In genomic region chr2:171244970-171245782, GRCh38 we compare ENCODE assay signal across 16 cellular contexts.
DNase-seq lines count a peak whose midpoint lies in the region; ATAC-seq and TF ChIP-seq lines count a peak whose summit lies in the region.
"Had no signal": no experiment of that assay in that cellular context is flagged by ENCODE, and none has a peak within 500 bp of the region (broad histone marks: within the 10 kb centered on the region; RNA-seq: fewer than 3 reads in every experiment).

No MANE protein-coding gene starts in this region.

- H3K9me3 Mint-ChIP-seq in activated CD8-positive, alpha-beta T cell treated with anti-CD3 and anti-CD28 coated beads for 36 hours: peaks cover 16% of the 10 kb centered on the region
- no peaks in the 10 kb centered on the region for H3K9me3 Mint-ChIP-seq in natural killer cell

- H3K79me2 ChIP-seq in HCT116 (ENCODE audit: insufficient read depth, low read length): no peaks in the 10 kb centered on the region

- H3K36me3 Mint-ChIP-seq in activated CD8-positive, alpha-beta T cell treated with anti-CD3 and anti-CD28 coated beads for 36 hours (ENCODE audit: low read depth): peaks cover 6% of the 10 kb centered on the region
- no peaks in the 10 kb centered on the region for H3K36me3 Mint-ChIP-seq in natural killer cell
- H3K36me3 Mint-ChIP-seq: CD8-positive, alpha-beta T cell had no signal

- no peaks in the 10 kb centered on the region for H3K36me3 ChIP-seq in HCT116 (ENCODE audit: control insufficient read depth in 1 of 2, insufficient read depth in 2 of 2, low read length in 2 of 2)
- no peaks in the 10 kb centered on the region for H3K36me3 ChIP-seq in tibial nerve
- H3K36me3 ChIP-seq in testis (ENCODE audit: low read depth, missing control alignments): no peaks in the 10 kb centered on the region
- H3K36me3 ChIP-seq: suprapubic skin had no signal

- no peak overlapping the region for H2AFZ ChIP-seq in HCT116 (ENCODE audit: low read depth, low read length, poor library complexity, severe bottlenecking)

- no peak for TF ChIP-seq EP300 in tibial nerve (IDR thresholded peaks at IDR 0.05)

- H3K4me3 ChIP-seq in AG04450 (ENCODE audit: low read depth, low read length) (no peak overlapping the region), HCT116 (replicated peaks in 1 of 2; ENCODE audit: low read depth in 1 of 2, low read length in 2 of 2) (no peak overlapping the region), foreskin fibroblast (ENCODE audit: low read depth in 1 of 2, low read length in 2 of 2) (no peak overlapping the region), tibial nerve (no peak overlapping the region), testis (no peak overlapping the region)
- H3K4me3 ChIP-seq: suprapubic skin had no signal

- H3K27ac Mint-ChIP-seq in activated CD8-positive, alpha-beta T cell treated with anti-CD3 and anti-CD28 coated beads for 36 hours: no peak overlapping the region
- H3K27ac Mint-ChIP-seq in natural killer cell: no peak overlapping the region
- H3K27ac Mint-ChIP-seq: activated CD8-positive, alpha-beta memory T cell treated with anti-CD3 and anti-CD28 coated beads, Interleukin-2, amount 10 ng/mL, durations not matched to agents 7 days and 5 days; CD8-positive, alpha-beta T cell had no signal

- WGBS in tibial nerve, 2 donors: 95 to 97% methylated on average over 2 of the region's 2 CpGs
- WGBS in testis, 2 donors: 90 to 94% methylated on average over 2 of the region's 2 CpGs

- H3K4me1 ChIP-seq in HCT116 (ENCODE audit: control insufficient read depth in 1 of 2, insufficient read depth in 2 of 2, low read length in 2 of 2): no peaks in the 10 kb centered on the region
- no peaks in the 10 kb centered on the region for H3K4me1 ChIP-seq in tibial nerve
- no peaks in the 10 kb centered on the region for H3K4me1 ChIP-seq in testis
- H3K4me1 ChIP-seq: suprapubic skin had no signal

- DNase-seq in AG04450 (ENCODE audit: low read depth, low spot score) (no peak), HCT116 (ENCODE audit: low read depth, low spot score) (no peak), foreskin fibroblast (peak; percentile 35 to 73), tibial nerve (ENCODE audit: low spot score in 2 of 2) (no peak), natural killer cell (no peak), testis (no peak)
- peak; percentile 10 for DNase-seq in activated CD8-positive, alpha-beta T cell treated with anti-CD3 and anti-CD28 coated beads for 36 hours
- DNase-seq: activated CD8-positive, alpha-beta memory T cell treated with anti-CD3 and anti-CD28 coated beads, Interleukin-2, amount 10 ng/mL, durations not matched to agents 7 days and 5 days; anterior cingulate cortex; CD8-positive, alpha-beta T cell; foreskin melanocyte; left cardiac atrium; NCI-H2029; stimulated activated CD4-positive, alpha-beta T cell treated with anti-CD3 and anti-CD28 coated beads, Interleukin-4, amount 100 ng/mL, for 4 hours had no signal

- TF ChIP-seq RAD21 in HCT116 (IDR thresholded peaks at IDR 0.05; ENCODE audit: low read depth): peak; percentile 52; the same call in 1 of the 2 replicates

- intact Hi-C loops in HCT116 (cut with micrococcal nuclease): no loop called here
- intact Hi-C loops in activated CD8-positive, alpha-beta T cell treated with anti-CD3 and anti-CD28 coated beads for 36 hours (cut with micrococcal nuclease): loop anchor here (10.0 kb wide), 1 partner anchor 270 kb away; no protein-coding TSS in a partner anchor
- intact Hi-C loops in natural killer cell (cut with micrococcal nuclease): loop anchor here (10.0 kb wide), 1 partner anchor 270 kb away; no protein-coding TSS in a partner anchor
- intact Hi-C loops in testis (cut with DNase I; ENCODE audit: low total_unique reads): no loop called here

- no peak overlapping the region for H3K9ac ChIP-seq in HCT116 (ENCODE audit: low read length)

- no peak overlapping the region for H3K4me3 Mint-ChIP-seq in activated CD8-positive, alpha-beta T cell treated with anti-CD3 and anti-CD28 coated beads for 36 hours
- H3K4me3 Mint-ChIP-seq in natural killer cell: no peak overlapping the region
- H3K4me3 Mint-ChIP-seq: activated CD8-positive, alpha-beta memory T cell treated with anti-CD3 and anti-CD28 coated beads, Interleukin-2, amount 10 ng/mL, durations not matched to agents 7 days and 5 days; CD8-positive, alpha-beta T cell had no signal

- H3K27me3 Mint-ChIP-seq in activated CD8-positive, alpha-beta T cell treated with anti-CD3 and anti-CD28 coated beads for 36 hours: no peaks in the 10 kb centered on the region
- peaks cover 6 to 8% of the 10 kb centered on the region in 2 donors for H3K27me3 Mint-ChIP-seq in natural killer cell (ENCODE audit: low read depth in 2 of 2)
- H3K27me3 Mint-ChIP-seq: activated CD8-positive, alpha-beta memory T cell treated with anti-CD3 and anti-CD28 coated beads, Interleukin-2, amount 10 ng/mL, durations not matched to agents 7 days and 5 days had no signal

- H3K9me3 ChIP-seq in AG04450 (ENCODE audit: control insufficient read depth, insufficient read depth, low read length) (peaks cover 14% of the 10 kb centered on the region; the same call in 1 of the 2 replicates), HCT116 (ENCODE audit: control insufficient read depth in 1 of 2, insufficient read depth in 1 of 2, low read depth in 1 of 2, low read length in 2 of 2) (peaks cover 5% of the 10 kb centered on the region in 2 experiments; a peak in 1 of 4 replicates), tibial nerve (peaks cover 0 to 12% (median 0%) of the 10 kb centered on the region in 4 donors), testis (no peaks in the 10 kb centered on the region)

- no peaks in the 10 kb centered on the region for H4K20me1 ChIP-seq in HCT116 (ENCODE audit: insufficient read depth)

- no peak for TF ChIP-seq POLR2A in HCT116 (IDR thresholded peaks at IDR 0.05; ENCODE audit: borderline replicate concordance, extremely low read depth, insufficient read depth, insufficient read length)
- no peak for TF ChIP-seq POLR2A in tibial nerve (IDR thresholded peaks at IDR 0.05)
- TF ChIP-seq POLR2A in testis (IDR thresholded peaks at IDR 0.05): no peak

- TF ChIP-seq CTCF in AG04450 (IDR thresholded peaks at IDR 0.05; ENCODE audit: low read depth, low read length): no peak
- TF ChIP-seq CTCF in HCT116 (IDR thresholded peaks at IDR 0.05 in 2 of 3, conservative IDR thresholded peaks at IDR 0.05 in 1 of 3; ENCODE audit: borderline replicate concordance in 1 of 3, insufficient read depth in 1 of 3, low read depth in 2 of 3, low read length in 2 of 3): no peak
- no peak for TF ChIP-seq CTCF in activated CD8-positive, alpha-beta T cell treated with anti-CD3 and anti-CD28 coated beads for 36 hours (IDR thresholded peaks at IDR 0.05)
- TF ChIP-seq CTCF in foreskin fibroblast (IDR thresholded peaks at IDR 0.05; ENCODE audit: low read depth, low read length): no peak
- TF ChIP-seq CTCF in tibial nerve (IDR thresholded peaks at IDR 0.05): no peak
- TF ChIP-seq CTCF in natural killer cell (IDR thresholded peaks at IDR 0.05): no peak
- TF ChIP-seq CTCF in testis (IDR thresholded peaks at IDR 0.05): no peak

- ATAC-seq in HCT116 (peak; percentile 44; the same call in 1 of the 2 replicates), HG02970 (IDR thresholded peaks at IDR 0.05; ENCODE audit: low FRiP score, unreplicated experiment) (no peak), natural killer cell (no peak)
- ATAC-seq in activated CD8-positive, alpha-beta T cell treated with anti-CD3 and anti-CD28 coated beads for 36 hours: no peak
- ATAC-seq: activated CD8-positive, alpha-beta memory T cell treated with anti-CD3 and anti-CD28 coated beads, Interleukin-2, amount 10 ng/mL, durations not matched to agents 7 days and 5 days; CD8-positive, alpha-beta T cell; left cardiac atrium had no signal

- no peaks in the 10 kb centered on the region for H3K9me2 ChIP-seq in HCT116 (ENCODE audit: insufficient read depth)

- peaks cover 40% of the 10 kb centered on the region for H3K4me1 Mint-ChIP-seq in activated CD8-positive, alpha-beta T cell treated with anti-CD3 and anti-CD28 coated beads for 36 hours (ENCODE audit: low read depth)
- H3K4me1 Mint-ChIP-seq in natural killer cell: peaks cover 5 to 8% of the 10 kb centered on the region in 2 donors

- POLR2A ChIA-PET in AG04450 (lab: Yijun Ruan, JAX) (no interaction called here), HCT116 (lab: Charles Lee) (no interaction called here)
- POLR2A ChIA-PET in activated CD8-positive, alpha-beta T cell treated with anti-CD3 and anti-CD28 coated beads for 36 hours (lab: Charles Lee): interaction anchor here (0.7 kb wide), 1 partner anchor 15 kb away, joined by 3 read pairs; no protein-coding TSS in a partner anchor

- RAD21 ChIA-PET in HCT116 (lab: Charles Lee; ENCODE audit: low non-redundant PET in 1 of 2, low total read pairs in 2 of 2, uncharacterized antibody in 2 of 2, unreplicated experiment in 2 of 2): no interaction called here

- H3K4me2 ChIP-seq in HCT116 (ENCODE audit: low read length): no peak overlapping the region

- H3K27ac ChIP-seq in AG04450 (ENCODE audit: low read depth, low read length) (peak overlapping the region; percentile 73), HCT116 (ENCODE audit: low read depth, low read length) (no peak overlapping the region), tibial nerve (no peak overlapping the region), testis (no peak overlapping the region)
- H3K27ac ChIP-seq: suprapubic skin had no signal

- H3K27me3 ChIP-seq in AG04450 (ENCODE audit: control insufficient read depth, insufficient read depth, low read length) (no peaks in the 10 kb centered on the region), HCT116 (ENCODE audit: insufficient read depth, low read length) (no peaks in the 10 kb centered on the region), tibial nerve (no peaks in the 10 kb centered on the region), testis (no peaks in the 10 kb centered on the region)
- H3K27me3 ChIP-seq: suprapubic skin had no signal

- no TSS peak for BruUV-seq in HCT116 (replicated peaks; lab: Mats Ljungman, UMichigan)

- CTCF ChIA-PET in AG04450 (lab: Charles Lee) (interaction anchor here (0.8 to 1.3 kb wide), 2 partner anchors 15 to 159 kb away, joined by 3 to 4 read pairs; no protein-coding TSS in a partner anchor), HCT116 (lab: Charles Lee) (no interaction called here)
- CTCF ChIA-PET in activated CD8-positive, alpha-beta T cell treated with anti-CD3 and anti-CD28 coated beads for 36 hours (lab: Charles Lee): interaction anchor here (0.7 to 1.2 kb wide), 2 partner anchors 10 to 35 kb away, joined by 3 read pairs; no protein-coding TSS in a partner anchor

TF ChIP-seq in HCT116, 20 proteins besides CTCF, POLR2A, EP300 and RAD21:
- TF ChIP-seq ZFX (IDR thresholded peaks at IDR 0.05) (no peak), ELF1 (IDR thresholded peaks at IDR 0.05; ENCODE audit: borderline replicate concordance, low read depth) (no peak), SIN3A (IDR thresholded peaks at IDR 0.05; ENCODE audit: low read depth) (no peak), MAX (IDR thresholded peaks at IDR 0.05) (no peak), FOSL1 (IDR thresholded peaks at IDR 0.05; ENCODE audit: low read depth) (no peak), CEBPB (IDR thresholded peaks at IDR 0.05; ENCODE audit: low read depth) (no peak), TCF7L2 (IDR thresholded peaks at IDR 0.05; ENCODE audit: borderline replicate concordance, extremely low read depth, insufficient read depth, insufficient read length) (no peak)

Comparison
In these comparisons a context has a peak if more than half of its experiments do, and no peak if none do; other contexts are left out.
1. DNase-seq: peak in activated CD8-positive, alpha-beta T cell treated with anti-CD3 and anti-CD28 coated beads for 36 hours (single experiment) and foreskin fibroblast (2 of 2); none in AG04450 (single experiment), HCT116 (single experiment), tibial nerve (0 of 2), natural killer cell (single experiment) and testis (single experiment).
2. intact Hi-C loops: an anchor here in activated CD8-positive, alpha-beta T cell treated with anti-CD3 and anti-CD28 coated beads for 36 hours (10.0 kb wide) and natural killer cell (10.0 kb wide); none called in HCT116 and testis.